ENCODE assay signal across 25 cellular contexts in genomic region chr4:114091546-114091945, GRCh38.
"Had no signal": no experiment of that assay in that cellular context is flagged by ENCODE, and none has a peak within 500 bp of the region (broad histone marks: within the 10 kb centered on the region; RNA-seq: fewer than 3 reads in every experiment).

No MANE protein-coding gene starts in this region.

- DNase-seq: IMR-90, Karpas-422, KG1, MG63, NCI-H1092, NCI-H1105 treated with DMSO at 0.1 percent for 48 hours, NCI-H1417 treated with DMSO at 0.1 percent for 48 hours, NCI-H146, NCI-H1694 treated with DMSO at 0.1 percent for 48 hours, NCI-H1930, NCI-H2081, NCI-H2107, NCI-H2227 treated with DMSO at 0.1 percent for 48 hours, NCI-H446, NCI-H510A, NCI-H524 treated with DMSO at 0.1 percent for 48 hours, NCI-H69, NCI-H774, Right ventricle myocardium superior, RPMI8226, SIG-M5 had no signal

- H3K27me3 ChIP-seq: MG63, SJSA1 had no signal

- H3K9me3 ChIP-seq: MG63, SJSA1 had no signal

- H3K36me3 ChIP-seq: MG63, SJSA1 had no signal

- H3K4me3 ChIP-seq: MG63, SJSA1, SK-N-MC had no signal

- H3K27ac ChIP-seq: SJSA1, SK-N-MC had no signal

- FAIRE-seq: HepG2, RCC 7860 had no signal
